Comparison of ENCODE assay signal across 20 cellular contexts in the genomic region with DNA sequence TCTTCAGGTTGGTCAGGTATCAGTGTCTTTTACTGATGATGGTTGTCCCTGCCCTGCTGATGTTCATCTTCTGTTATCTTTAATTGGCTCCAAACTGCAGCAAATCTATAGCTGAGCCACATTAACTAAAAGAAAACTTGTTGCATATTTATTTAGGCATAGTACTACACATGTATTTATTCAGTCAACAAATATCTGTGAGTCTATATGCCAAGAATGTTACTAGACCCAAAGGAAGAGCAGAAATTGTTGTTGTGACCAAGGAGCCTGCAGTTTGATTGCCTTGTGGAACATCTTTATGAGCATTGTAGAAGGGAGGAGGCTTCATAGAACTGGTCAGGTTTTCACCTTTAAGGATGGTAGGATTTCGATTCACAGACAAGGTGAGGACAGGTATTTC. TPM values are rescaled to one million over a fixed set of nuclear protein-coding genes. Genes with fewer than 3 reads are reported as not detected.
DNase-seq lines count a peak whose midpoint lies in the region; ATAC-seq, FAIRE-seq and TF ChIP-seq lines count a peak whose summit lies in the region.
"Had no signal": no experiment of that assay in that cellular context is flagged by ENCODE, and none has a peak within 500 bp of the region (broad histone marks: within the 10 kb centered on the region; RNA-seq: fewer than 3 reads in every experiment).

No MANE protein-coding gene starts in this region.

- peaks cover 84% of the 10 kb centered on the region for H3K4me1 Mint-ChIP-seq in activated T-cell treated with anti-CD3 and anti-CD28 coated beads, Interleukin-2, amount 50 U/mL, for 72 hours (ENCODE audit: low read depth)
- H3K4me1 Mint-ChIP-seq in activated T-cell treated with anti-CD3 and anti-CD28 coated beads, Interleukin-2, amount 50 U/mL, for 4 hours (ENCODE audit: low read depth), result peaks cover 85% of the 10 kb centered on the region
- peaks cover 78% of the 10 kb centered on the region for H3K4me1 Mint-ChIP-seq in central memory CD8-positive, alpha-beta T cell
- H3K4me1 Mint-ChIP-seq in stimulated activated effector memory CD8-positive, alpha-beta T cell treated with anti-CD3 and anti-CD28 coated beads, Interleukin-12 subunit alpha, Interleukin-12 subunit beta, amount 100 ng/mL, for 72 hours, result peaks cover 82% of the 10 kb centered on the region

- FAIRE-seq in small intestine (lab: Jason Lieb, UNC), result no peak

- no peaks in the 10 kb centered on the region for H3K4me1 ChIP-seq in small intestine (ENCODE audit: control insufficient read depth in 2 of 2, insufficient read depth in 1 of 2, low read depth in 1 of 2, low read length in 1 of 2)
- H3K4me1 ChIP-seq in heart left ventricle, result peaks cover 0 to 29% (median 4%) of the 10 kb centered on the region in 12 donors
- H3K4me1 ChIP-seq: neural progenitor cell, testis had no signal

- intact Hi-C loops in heart left ventricle (cut with DNase I), result no loop called here

- H3K9me3 ChIP-seq in small intestine (ENCODE audit: control insufficient read depth, low read depth) (no peaks in the 10 kb centered on the region), heart left ventricle (no peaks in the 10 kb centered on the region)
- H3K9me3 ChIP-seq: esophagus squamous epithelium, testis had no signal

- H3K4me3 ChIP-seq in small intestine (ENCODE audit: low read depth in 1 of 2, low read length in 2 of 2) (no peak overlapping the region), heart left ventricle (no peak overlapping the region)
- H3K4me3 ChIP-seq: esophagus squamous epithelium, neural progenitor cell, testis had no signal

- no peak for TF ChIP-seq CTCF in heart left ventricle (IDR thresholded peaks at IDR 0.05)

- H3K36me3 ChIP-seq in small intestine (ENCODE audit: control insufficient read depth in 2 of 2, insufficient read depth in 2 of 2, low read length in 2 of 2) (no peaks in the 10 kb centered on the region), heart left ventricle (no peaks in the 10 kb centered on the region)
- H3K36me3 ChIP-seq: esophagus squamous epithelium, neural progenitor cell had no signal

- 75 to 96% (median 94%) methylated on average over 1 of the region's 1 CpG for WGBS in small intestine, 3 donors
- WGBS in heart left ventricle, 4 donors, result 76 to 82% (median 81%) methylated on average over 1 of the region's 1 CpG

- TF ChIP-seq POLR2A in heart left ventricle (IDR thresholded peaks at IDR 0.05), result no peak

- H3K27ac ChIP-seq in small intestine (ENCODE audit: low read depth in 1 of 2, low read length in 1 of 2), result no peak overlapping the region
- no peak overlapping the region for H3K27ac ChIP-seq in heart left ventricle
- H3K27ac ChIP-seq: esophagus squamous epithelium, neural progenitor cell, testis had no signal

- no peak for DNase-seq in activated T-cell treated with anti-CD3 and anti-CD28 coated beads, Interleukin-2, amount 50 U/mL, for 72 hours
- DNase-seq in activated T-cell treated with anti-CD3 and anti-CD28 coated beads, Interleukin-2, amount 50 U/mL, for 4 hours, result no peak
- DNase-seq in M059J (ENCODE audit: low read depth) (peak; percentile 16), small intestine (no peak), UCSD-AML1 (lab: John Stamatoyannopoulos, UW; ENCODE audit: unreplicated experiment) (no peak), heart left ventricle (no peak)
- no peak for DNase-seq in central memory CD8-positive, alpha-beta T cell (ENCODE audit: low spot score in 2 of 2)
- no peak for DNase-seq in stimulated activated effector memory CD8-positive, alpha-beta T cell treated with anti-CD3 and anti-CD28 coated beads, Interleukin-12 subunit alpha, Interleukin-12 subunit beta, amount 100 ng/mL, for 72 hours (ENCODE audit: low spot score in 2 of 2)
- DNase-seq: activated effector memory CD4-positive, alpha-beta T cell treated with Interleukin-2 at 50 U/mL for 16 hours; aorta; cerebellar nuclear complex; effector CD8-positive, alpha-beta T cell; esophagus squamous epithelium; KBM-7; midbrain; NCI-H2029 treated with DMSO at 0.1 percent for 48 hours; stimulated activated CD8-positive, alpha-beta memory T cell treated with anti-CD3 and anti-CD28 coated beads, Interleukin-4, amount 100 ng/mL, for 48 hours; SW 1271; testis had no signal

- H3K27me3 Mint-ChIP-seq in activated T-cell treated with anti-CD3 and anti-CD28 coated beads, Interleukin-2, amount 50 U/mL, for 72 hours (ENCODE audit: low read depth), result no peaks in the 10 kb centered on the region
- H3K27me3 Mint-ChIP-seq in activated T-cell treated with anti-CD3 and anti-CD28 coated beads, Interleukin-2, amount 50 U/mL, for 4 hours (ENCODE audit: low read depth), result no peaks in the 10 kb centered on the region
- H3K27me3 Mint-ChIP-seq in central memory CD8-positive, alpha-beta T cell, result no peaks in the 10 kb centered on the region

- H3K27me3 ChIP-seq in small intestine (ENCODE audit: control insufficient read depth in 2 of 2, insufficient read depth in 2 of 2, low read length in 2 of 2) (no peaks in the 10 kb centered on the region), heart left ventricle (no peaks in the 10 kb centered on the region)
- H3K27me3 ChIP-seq: esophagus squamous epithelium, neural progenitor cell, testis had no signal

- peaks cover 3% of the 10 kb centered on the region in 2 donors for H3K36me3 Mint-ChIP-seq in activated T-cell treated with anti-CD3 and anti-CD28 coated beads, Interleukin-2, amount 50 U/mL, for 72 hours (ENCODE audit: insufficient read depth in 2 of 2)
- H3K36me3 Mint-ChIP-seq in activated T-cell treated with anti-CD3 and anti-CD28 coated beads, Interleukin-2, amount 50 U/mL, for 4 hours (ENCODE audit: insufficient read depth), result peaks cover 16% of the 10 kb centered on the region
- H3K36me3 Mint-ChIP-seq in central memory CD8-positive, alpha-beta T cell (ENCODE audit: insufficient read depth), result peaks cover 7% of the 10 kb centered on the region
- peaks cover 17% of the 10 kb centered on the region for H3K36me3 Mint-ChIP-seq in stimulated activated effector memory CD8-positive, alpha-beta T cell treated with anti-CD3 and anti-CD28 coated beads, Interleukin-12 subunit alpha, Interleukin-12 subunit beta, amount 100 ng/mL, for 72 hours
- H3K36me3 Mint-ChIP-seq: neural progenitor cell had no signal

- no peaks in the 10 kb centered on the region for H3K9me3 Mint-ChIP-seq in activated T-cell treated with anti-CD3 and anti-CD28 coated beads, Interleukin-2, amount 50 U/mL, for 72 hours
- no peaks in the 10 kb centered on the region for H3K9me3 Mint-ChIP-seq in activated T-cell treated with anti-CD3 and anti-CD28 coated beads, Interleukin-2, amount 50 U/mL, for 4 hours
- no peaks in the 10 kb centered on the region for H3K9me3 Mint-ChIP-seq in central memory CD8-positive, alpha-beta T cell
- H3K9me3 Mint-ChIP-seq in stimulated activated effector memory CD8-positive, alpha-beta T cell treated with anti-CD3 and anti-CD28 coated beads, Interleukin-12 subunit alpha, Interleukin-12 subunit beta, amount 100 ng/mL, for 72 hours, result no peaks in the 10 kb centered on the region
- H3K9me3 Mint-ChIP-seq: neural progenitor cell had no signal

- no peak for ATAC-seq in activated T-cell treated with anti-CD3 and anti-CD28 coated beads, Interleukin-2, amount 50 U/mL, for 72 hours (replicated peaks in 1 of 2)
- no peak for ATAC-seq in activated T-cell treated with anti-CD3 and anti-CD28 coated beads, Interleukin-2, amount 50 U/mL, for 4 hours
- no peak for ATAC-seq in central memory CD8-positive, alpha-beta T cell (replicated peaks; ENCODE audit: extremely low read depth, poor library complexity, severe bottlenecking)
- ATAC-seq in stimulated activated effector memory CD8-positive, alpha-beta T cell treated with anti-CD3 and anti-CD28 coated beads, Interleukin-12 subunit alpha, Interleukin-12 subunit beta, amount 100 ng/mL, for 72 hours, result no peak
- no peak for ATAC-seq in heart left ventricle

- H3K27ac Mint-ChIP-seq in activated T-cell treated with anti-CD3 and anti-CD28 coated beads, Interleukin-2, amount 50 U/mL, for 72 hours, result peak overlapping the region; percentile 87
- peak overlapping the region; percentile 94 for H3K27ac Mint-ChIP-seq in central memory CD8-positive, alpha-beta T cell (ENCODE audit: low read depth)
- H3K27ac Mint-ChIP-seq in stimulated activated effector memory CD8-positive, alpha-beta T cell treated with anti-CD3 and anti-CD28 coated beads, Interleukin-12 subunit alpha, Interleukin-12 subunit beta, amount 100 ng/mL, for 72 hours, result peak overlapping the region; percentile 95
- H3K27ac Mint-ChIP-seq: neural progenitor cell had no signal

- H3K4me3 Mint-ChIP-seq in activated T-cell treated with anti-CD3 and anti-CD28 coated beads, Interleukin-2, amount 50 U/mL, for 72 hours, result peak overlapping the region; percentile 62 to 94
- no peak overlapping the region for H3K4me3 Mint-ChIP-seq in activated T-cell treated with anti-CD3 and anti-CD28 coated beads, Interleukin-2, amount 50 U/mL, for 4 hours
- H3K4me3 Mint-ChIP-seq in central memory CD8-positive, alpha-beta T cell, result peak overlapping the region; percentile 31
- H3K4me3 Mint-ChIP-seq in stimulated activated effector memory CD8-positive, alpha-beta T cell treated with anti-CD3 and anti-CD28 coated beads, Interleukin-12 subunit alpha, Interleukin-12 subunit beta, amount 100 ng/mL, for 72 hours, result peak overlapping the region; percentile 71
- H3K4me3 Mint-ChIP-seq: neural progenitor cell had no signal

RNA-seq across cellular contexts. Expression of a gene that starts 10.1 kb away (rescaled TPM):
- 10 to 100 TPM; 29.6 to 43.5 TPM for total RNA-seq in activated T-cell treated with anti-CD3 and anti-CD28 coated beads, Interleukin-2, amount 50 U/mL, for 72 hours
- total RNA-seq in activated T-cell treated with anti-CD3 and anti-CD28 coated beads, Interleukin-2, amount 50 U/mL, for 4 hours, result 10 to 100 TPM in 2 of 3 donors, 1 to 10 TPM in 1; 8.8 to 15.5 (median 14.0) TPM
- total RNA-seq in M059J (2014; rRNA removed; shearing (Covaris generic)), result 27.9 and 34.0 TPM in 2 replicates
- polyA plus RNA-seq in small intestine (10 to 100 TPM in 2 of 3 donors, 1 to 10 TPM in 1; 8.1 to 18.3 (median 11.9) TPM), heart left ventricle (10 to 100 TPM in 1 of 2 donors, 1 to 10 TPM in 1; 7.4 to 14.7 TPM)
- 10 to 100 TPM in 5 of 9 donors, 1 to 10 TPM in 4; 5.7 to 18.2 (median 11.7) TPM for total RNA-seq in heart left ventricle
